ENCODE assay signal across 24 cellular contexts in the genomic region with DNA sequence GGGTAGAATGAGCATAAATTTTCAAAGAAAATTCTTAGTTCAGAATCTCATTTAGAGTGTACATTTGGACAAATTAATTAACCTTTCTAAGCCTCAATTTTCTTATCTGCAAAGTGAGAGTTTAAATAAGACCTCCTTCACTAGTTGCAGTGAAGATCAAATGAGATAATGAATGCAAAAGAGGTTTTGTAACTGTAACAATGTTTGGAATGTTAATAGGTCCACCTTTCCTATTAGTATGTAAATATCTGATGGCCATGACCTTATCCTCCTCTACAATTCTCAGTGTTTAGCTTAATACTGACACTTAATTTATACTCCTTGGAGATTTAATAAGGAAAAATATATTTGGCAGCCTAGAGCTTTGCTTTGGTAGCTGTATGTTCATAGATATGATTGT.
"Had no signal": no experiment of that assay in that cellular context is flagged by ENCODE, and none has a peak within 500 bp of the region (broad histone marks: within the 10 kb centered on the region; RNA-seq: fewer than 3 reads in every experiment).

No MANE protein-coding gene starts in this region.

- H3K27ac ChIP-seq: dorsolateral prefrontal cortex, gastrocnemius medialis, neural progenitor cell, parathyroid adenoma, right lobe of liver, suprapubic skin, transverse colon, upper lobe of right lung, uterus had no signal

- DNase-seq: dorsolateral prefrontal cortex; effector CD4-positive, alpha-beta T cell; gastrocnemius medialis; head of caudate nucleus; kidney; midbrain; naive thymus-derived CD4-positive, alpha-beta T cell; right lobe of liver; small intestine; stimulated activated CD4-positive, alpha-beta T cell treated with anti-CD3 and anti-CD28 coated beads, Interleukin-15, amount 100 ng/mL, for 24 hours; stimulated activated CD4-positive, alpha-beta T cell treated with anti-CD3 and anti-CD28 coated beads, Interleukin-2, amount 100 ng/mL, for 48 hours; stimulated activated naive CD4-positive, alpha-beta T cell; stimulated activated naive CD8-positive, alpha-beta T cell treated with anti-CD3 and anti-CD28 coated beads, Interleukin-15, amount 100 ng/mL, for 72 hours; transverse colon; upper lobe of right lung; uterus had no signal

- ATAC-seq: gastrocnemius medialis; left lobe of liver; naive thymus-derived CD4-positive, alpha-beta T cell; right lobe of liver; stimulated activated naive CD8-positive, alpha-beta T cell treated with anti-CD3 and anti-CD28 coated beads, Interleukin-15, amount 100 ng/mL, for 72 hours; upper lobe of right lung had no signal

- H3K36me3 Mint-ChIP-seq: memory B cell, neural progenitor cell had no signal

- H3K9me3 ChIP-seq: gastrocnemius medialis, right lobe of liver, suprapubic skin, transverse colon, uterus had no signal

- H3K9me3 Mint-ChIP-seq: nephron, neural progenitor cell had no signal

- H3K4me1 ChIP-seq: gastrocnemius medialis, neural progenitor cell, parathyroid adenoma, right lobe of liver, suprapubic skin, transverse colon, upper lobe of right lung, uterus had no signal

- H3K9ac ChIP-seq: neural progenitor cell, parathyroid adenoma had no signal

- H3K4me3 Mint-ChIP-seq: memory B cell; naive thymus-derived CD4-positive, alpha-beta T cell; nephron; neural progenitor cell; stimulated activated naive CD8-positive, alpha-beta T cell treated with anti-CD3 and anti-CD28 coated beads, Interleukin-15, amount 100 ng/mL, for 72 hours had no signal

- H3K4me1 Mint-ChIP-seq: memory B cell; naive thymus-derived CD4-positive, alpha-beta T cell; nephron; neural progenitor cell; stimulated activated naive CD8-positive, alpha-beta T cell treated with anti-CD3 and anti-CD28 coated beads, Interleukin-15, amount 100 ng/mL, for 72 hours had no signal

- H3K27me3 Mint-ChIP-seq: memory B cell; naive thymus-derived CD4-positive, alpha-beta T cell; progenitor cell of endocrine pancreas; stimulated activated naive CD8-positive, alpha-beta T cell treated with anti-CD3 and anti-CD28 coated beads, Interleukin-15, amount 100 ng/mL, for 72 hours had no signal

- H3K36me3 ChIP-seq: gastrocnemius medialis, neural progenitor cell, right lobe of liver, suprapubic skin, transverse colon, upper lobe of right lung, uterus had no signal

- H3K4me3 ChIP-seq: dorsolateral prefrontal cortex, gastrocnemius medialis, lung, neural progenitor cell, right lobe of liver, suprapubic skin, transverse colon, upper lobe of right lung, uterus had no signal

- H3K27me3 ChIP-seq: dorsolateral prefrontal cortex, gastrocnemius medialis, neural progenitor cell, right lobe of liver, suprapubic skin, transverse colon, upper lobe of right lung, uterus had no signal

- H3K27ac Mint-ChIP-seq: memory B cell; naive thymus-derived CD4-positive, alpha-beta T cell; nephron; neural progenitor cell; progenitor cell of endocrine pancreas; stimulated activated naive CD8-positive, alpha-beta T cell treated with anti-CD3 and anti-CD28 coated beads, Interleukin-15, amount 100 ng/mL, for 72 hours had no signal
